1 cellular context compared by ENCODE assay signal in the genomic region with DNA sequence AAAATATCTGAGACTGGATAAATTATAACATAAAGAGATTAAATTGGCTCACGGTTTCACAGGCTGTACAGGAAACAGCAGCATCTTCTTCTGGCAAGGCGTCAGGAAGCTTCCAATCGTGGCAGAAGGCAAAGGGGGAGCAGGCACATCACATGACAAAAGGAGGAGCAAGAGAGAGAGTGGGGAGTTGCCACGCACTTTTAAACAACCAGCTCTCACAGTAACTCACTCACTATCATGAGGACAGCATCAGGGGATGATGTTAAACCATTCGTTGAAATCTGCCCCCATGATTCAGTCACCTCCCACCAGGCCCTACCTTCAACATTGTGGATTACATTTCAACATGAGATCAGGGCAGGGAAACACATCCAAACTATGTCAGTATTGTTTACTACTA.
TF ChIP-seq lines count a peak whose summit lies in the region.

No MANE protein-coding gene starts in this region.

TF ChIP-seq in HEK293, 187 proteins besides CTCF, POLR2A, EP300 and RAD21 (continued from another document):
- TF ChIP-seq, protein P1, sequence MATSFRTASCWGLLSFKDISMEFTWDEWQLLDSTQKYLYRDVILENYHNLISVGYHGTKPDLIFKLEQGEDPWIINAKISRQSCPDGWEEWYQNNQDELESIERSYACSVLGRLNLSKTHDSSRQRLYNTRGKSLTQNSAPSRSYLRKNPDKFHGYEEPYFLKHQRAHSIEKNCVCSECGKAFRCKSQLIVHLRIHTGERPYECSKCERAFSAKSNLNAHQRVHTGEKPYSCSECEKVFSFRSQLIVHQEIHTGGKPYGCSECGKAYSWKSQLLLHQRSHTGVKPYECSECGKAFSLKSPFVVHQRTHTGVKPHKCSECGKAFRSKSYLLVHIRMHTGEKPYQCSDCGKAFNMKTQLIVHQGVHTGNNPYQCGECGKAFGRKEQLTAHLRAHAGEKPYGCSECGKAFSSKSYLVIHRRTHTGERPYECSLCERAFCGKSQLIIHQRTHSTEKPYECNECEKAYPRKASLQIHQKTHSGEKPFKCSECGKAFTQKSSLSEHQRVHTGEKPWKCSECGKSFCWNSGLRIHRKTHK (tag by site-specific recombination; IDR thresholded peaks at IDR 0.05): no peak
- TF ChIP-seq, protein P2, sequence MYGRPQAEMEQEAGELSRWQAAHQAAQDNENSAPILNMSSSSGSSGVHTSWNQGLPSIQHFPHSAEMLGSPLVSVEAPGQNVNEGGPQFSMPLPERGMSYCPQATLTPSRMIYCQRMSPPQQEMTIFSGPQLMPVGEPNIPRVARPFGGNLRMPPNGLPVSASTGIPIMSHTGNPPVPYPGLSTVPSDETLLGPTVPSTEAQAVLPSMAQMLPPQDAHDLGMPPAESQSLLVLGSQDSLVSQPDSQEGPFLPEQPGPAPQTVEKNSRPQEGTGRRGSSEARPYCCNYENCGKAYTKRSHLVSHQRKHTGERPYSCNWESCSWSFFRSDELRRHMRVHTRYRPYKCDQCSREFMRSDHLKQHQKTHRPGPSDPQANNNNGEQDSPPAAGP (tag by site-specific recombination; IDR thresholded peaks at IDR 0.05): no peak
